In genomic region chr14:100236873-100237272, GRCh38 we compare ENCODE assay signal across 9 cellular contexts. TPM values are rescaled to one million over a fixed set of nuclear protein-coding genes. Genes with fewer than 3 reads are reported as not detected.
DNase-seq lines count a peak whose midpoint lies in the region; ATAC-seq and TF ChIP-seq lines count a peak whose summit lies in the region.
"Had no signal": no experiment of that assay in that cellular context is flagged by ENCODE, and none has a peak within 500 bp of the region (broad histone marks: within the 10 kb centered on the region; RNA-seq: fewer than 3 reads in every experiment).

No MANE protein-coding gene starts in this region.

- H3K4me3 Mint-ChIP-seq in effector memory CD8-positive, alpha-beta T cell: peak overlapping the region; percentile 84

- TF ChIP-seq CTCF in DOHH2 (IDR thresholded peaks at IDR 0.05; ENCODE audit: low read depth, low read length, poor library complexity, severe bottlenecking): no peak
- TF ChIP-seq CTCF in osteoblast (IDR thresholded peaks at IDR 0.05; ENCODE audit: extremely low read depth, low read depth, low read length): no peak

- H3K27ac ChIP-seq in DOHH2 (ENCODE audit: low read depth, low read length): 0 out of 2 replicates have a peak overlapping the region, but pooled peaks have one; percentile 83
- H3K27ac ChIP-seq in osteoblast (ENCODE audit: low read depth, low read length): peak overlapping the region; percentile 91

- H3K4me3 ChIP-seq in DOHH2 (ENCODE audit: low read length) (peak overlapping the region; percentile 92), osteoblast (ENCODE audit: insufficient read depth, low read length) (peak overlapping the region; percentile 95)

- H3K27ac Mint-ChIP-seq in effector memory CD8-positive, alpha-beta T cell: peak overlapping the region; percentile 90 to 96

- H3K36me3 Mint-ChIP-seq in effector memory CD8-positive, alpha-beta T cell (ENCODE audit: insufficient read depth): peaks cover 46% of the 10 kb centered on the region

- H3K27me3 Mint-ChIP-seq in effector memory CD8-positive, alpha-beta T cell: no peaks in the 10 kb centered on the region

- H2AFZ ChIP-seq in osteoblast (ENCODE audit: low read length): no peak overlapping the region

- peaks cover 31% of the 10 kb centered on the region; the same call in 1 of the 2 replicates for H4K20me1 ChIP-seq in DOHH2 (ENCODE audit: control insufficient read depth, insufficient read depth, low read depth, low read length)
- peaks cover 36% of the 10 kb centered on the region for H4K20me1 ChIP-seq in osteoblast (ENCODE audit: insufficient read depth, low read length)

- H3K9me2 ChIP-seq in DOHH2 (replicated peaks; ENCODE audit: control insufficient read depth, low read length): no peaks in the 10 kb centered on the region

- H3K36me3 ChIP-seq in DOHH2 (ENCODE audit: control insufficient read depth, low read length): peaks cover 74% of the 10 kb centered on the region
- peaks cover 4% of the 10 kb centered on the region for H3K36me3 ChIP-seq in osteoblast (ENCODE audit: insufficient read depth, low read length)

- DNase-seq in MV-4-11 (lab: John Stamatoyannopoulos, UW) (peak; percentile 45), osteoblast (ENCODE audit: insufficient read length, low spot score, missing footprints) (no peak), NCI-H1436 (lab: John Stamatoyannopoulos, UW) (no peak), NCI-H1417 (lab: John Stamatoyannopoulos, UW) (no peak)
- no peak for DNase-seq in effector memory CD8-positive, alpha-beta T cell
- DNase-seq: NCI-H345 had no signal

- H3K9me3 Mint-ChIP-seq in effector memory CD8-positive, alpha-beta T cell: no peaks in the 10 kb centered on the region

- H3K27me3 ChIP-seq in DOHH2 (ENCODE audit: control insufficient read depth, low read length) (no peaks in the 10 kb centered on the region), osteoblast (ENCODE audit: insufficient read depth, low read length) (no peaks in the 10 kb centered on the region)

- 0 out of 2 replicates have a peak, but pooled peaks cover 5% of the 10 kb centered on the region for H3F3A ChIP-seq in DOHH2 (ENCODE audit: control insufficient read depth, insufficient read depth)

- no peak for ATAC-seq in effector memory CD8-positive, alpha-beta T cell (replicated peaks)
- no peak for ATAC-seq in HG03460 (IDR thresholded peaks at IDR 0.05; ENCODE audit: unreplicated experiment)
- no peak for ATAC-seq in GM19452 (IDR thresholded peaks at IDR 0.05; ENCODE audit: unreplicated experiment)

- peaks cover 28% of the 10 kb centered on the region for H3K4me1 ChIP-seq in DOHH2 (ENCODE audit: control insufficient read depth, low read length)
- peaks cover 20% of the 10 kb centered on the region for H3K4me1 ChIP-seq in osteoblast (ENCODE audit: insufficient read depth, low read length)

- H3K9me3 ChIP-seq in DOHH2 (ENCODE audit: control insufficient read depth, insufficient read depth, low read length): no peaks in the 10 kb centered on the region
- H3K9me3 ChIP-seq in osteoblast (ENCODE audit: low read depth, low read length): no peaks in the 10 kb centered on the region

- H3K4me2 ChIP-seq in DOHH2 (ENCODE audit: low read length): peak overlapping the region; percentile 92
- peak overlapping the region; percentile 97 for H3K4me2 ChIP-seq in osteoblast (ENCODE audit: insufficient read depth, low read length)

- H3K79me2 ChIP-seq in DOHH2 (ENCODE audit: control insufficient read depth, low read length) (peaks cover 91% of the 10 kb centered on the region), osteoblast (ENCODE audit: insufficient read depth, low read length) (peaks cover 83% of the 10 kb centered on the region)

- H3K4me1 Mint-ChIP-seq in effector memory CD8-positive, alpha-beta T cell (ENCODE audit: low read depth in 2 of 2): peaks cover 36 to 39% of the 10 kb centered on the region in 2 donors

RNA-seq across cellular contexts. Expression of gene YY1, which starts 2.1 kb away (rescaled TPM):
- 45.2 and 47.1 TPM in 2 replicates for total RNA-seq in osteoblast
